9 cellular contexts compared by ENCODE assay signal in genomic region chr9:93118863-93119702, GRCh38. TPM values are rescaled to one million over a fixed set of nuclear protein-coding genes. Genes with fewer than 3 reads are reported as not detected.
DNase-seq lines count a peak whose midpoint lies in the region; ATAC-seq, FAIRE-seq and TF ChIP-seq lines count a peak whose summit lies in the region.
"Had no signal": no experiment of that assay in that cellular context is flagged by ENCODE, and none has a peak within 500 bp of the region (broad histone marks: within the 10 kb centered on the region; RNA-seq: fewer than 3 reads in every experiment).

No MANE protein-coding gene starts in this region.

- no peaks in the 10 kb centered on the region for H4K20me1 ChIP-seq in HepG2 (ENCODE audit: insufficient read depth, low read length)

- no peak for TF ChIP-seq RAD21 in HepG2 (CRISPR knock-in tag; IDR thresholded peaks at IDR 0.05)

- no TSS peak for BruUV-seq in HepG2 (replicated peaks; lab: Mats Ljungman, UMichigan)

- 0 out of 2 replicates have a peak overlapping the region, but pooled peaks have one; percentile 9 for H3K9ac ChIP-seq in HepG2 (ENCODE audit: insufficient read depth, low read depth, low read length)

- peak overlapping the region in 1 of 2 donors; percentile 13 for H3K4me3 Mint-ChIP-seq in stimulated activated naive B cell treated with anti-CD40 and anti-IgM and Interleukin-4, amounts not matched to agents 10 μg/mL and 1 μg/mL and 100 μg/mL, for 72 hours

- FAIRE-seq in HepG2 (lab: Jason Lieb, UNC) = no peak

- 85 to 91% (median 90%) methylated on average over 12 of the region's 12 CpGs for WGBS in adipose tissue, 3 donors
- WGBS in HepG2 (ENCODE audit: low lambda C conversion rate) = 91% methylated on average over 12 of the region's 12 CpGs

- H3K27ac Mint-ChIP-seq in stimulated activated naive B cell treated with anti-CD40 and anti-IgM and Interleukin-4, amounts not matched to agents 10 μg/mL and 1 μg/mL and 100 μg/mL, for 72 hours = peak overlapping the region; percentile 92

- H3K9me3 ChIP-seq in HEK293 (ENCODE audit: control insufficient read depth, insufficient read depth, low read depth, low read length) (no peaks in the 10 kb centered on the region), HepG2 (ENCODE audit: low read length) (no peaks in the 10 kb centered on the region)

- no peaks in the 10 kb centered on the region for H3K79me2 ChIP-seq in HepG2 (ENCODE audit: insufficient read depth, low read length)

- no peaks in the 10 kb centered on the region for H3K27me3 ChIP-seq in HepG2 (ENCODE audit: control insufficient read depth in 1 of 2, insufficient read depth in 2 of 2, low read length in 2 of 2)

- peaks cover 33 to 47% of the 10 kb centered on the region in 2 donors for H3K4me1 Mint-ChIP-seq in stimulated activated naive B cell treated with anti-CD40 and anti-IgM and Interleukin-4, amounts not matched to agents 10 μg/mL and 1 μg/mL and 100 μg/mL, for 72 hours

- H2AFZ ChIP-seq in HepG2 (ENCODE audit: low read length) = no peak overlapping the region

- in situ Hi-C loops in HepG2 (cut with HindIII; ENCODE audit: extremely low pct_ligation_motif_present, low pct_unique_long_range_greater_than_20kb) = no loop called here

- CTCF ChIA-PET in HEK293 (lab: Yijun Ruan, JAX) (interaction anchor here (0.9 to 4.0 kb wide), 8 partner anchors 9 to 197 kb away, joined by 3 to 43 read pairs (median 4); partner anchors contain the start of gene NINJ1), HepG2 (lab: Yijun Ruan, JAX; ENCODE audit: low intra/inter-chr PET ratio, low total read pairs) (no interaction called here)

- intact Hi-C loops in HepG2 (cut with micrococcal nuclease; ENCODE audit: unreplicated experiment) = no loop called here

- TF ChIP-seq POLR2A in HepG2 (IDR thresholded peaks at IDR 0.05; ENCODE audit: insufficient read depth in 1 of 2, low read depth in 2 of 2, low read length in 2 of 2) = no peak

- POLR2A ChIA-PET in HEK293 (lab: Yijun Ruan, JAX) (interaction anchor here (0.7 to 2.7 kb wide), 6 partner anchors 8 to 334 kb away, joined by 3 to 23 read pairs (median 6); partner anchors contain the start of genes CARD19, FAM120AOS and NINJ1), HepG2 (lab: Yijun Ruan, JAX) (interaction anchor here (1.0 to 13.7 kb wide), 9 partner anchors 7 to 189 kb away, joined by 3 to 195 read pairs (median 9); partner anchors contain the start of genes CARD19 and NINJ1)

- H3K27me3 Mint-ChIP-seq in stimulated activated naive B cell treated with anti-CD40 and anti-IgM and Interleukin-4, amounts not matched to agents 10 μg/mL and 1 μg/mL and 100 μg/mL, for 72 hours = no peaks in the 10 kb centered on the region

- H3K36me3 Mint-ChIP-seq in stimulated activated naive B cell treated with anti-CD40 and anti-IgM and Interleukin-4, amounts not matched to agents 10 μg/mL and 1 μg/mL and 100 μg/mL, for 72 hours = peaks cover 45 to 52% of the 10 kb centered on the region in 2 donors

- no peak for TF ChIP-seq CTCF in HEK293 (tag by site-specific recombination; IDR thresholded peaks at IDR 0.05)
- TF ChIP-seq CTCF in HepG2 (CRISPR knock-in tag; IDR thresholded peaks at IDR 0.05) = no peak

- no peak for TF ChIP-seq EP300 in HepG2 (IDR thresholded peaks at IDR 0.05; ENCODE audit: low read depth in 2 of 2, low read length in 2 of 2)
- no peak for TF ChIP-seq EP300 in HepG2 (CRISPR knock-in tag; IDR thresholded peaks at IDR 0.05; ENCODE audit: borderline replicate concordance)

- H3K4me1 ChIP-seq in HEK293 (ENCODE audit: control insufficient read depth, insufficient read depth, low read length) (peaks cover 3% of the 10 kb centered on the region; the same call in 1 of the 2 replicates), HepG2 (ENCODE audit: insufficient read depth, low read length) (peaks cover 48% of the 10 kb centered on the region)

- H3K4me3 ChIP-seq in HEK293 (ENCODE audit: low read depth, low read length) (no peak overlapping the region), HepG2 (replicated peaks in 1 of 3; ENCODE audit: insufficient read depth in 1 of 3, low read depth in 2 of 3, low read length in 3 of 3) (peak overlapping the region in 1 of 3 experiments; percentile 53; a peak in 1 of 6 replicates)

- peak overlapping the region; percentile 50 for H3K4me2 ChIP-seq in HepG2 (ENCODE audit: low read depth, low read length)

- peaks cover 0 to 21% of the 10 kb centered on the region in 2 experiments; a peak in 1 of 3 replicates for H3K36me3 ChIP-seq in HEK293 (ENCODE audit: control insufficient read depth in 2 of 2, insufficient read depth in 1 of 2, low read length in 2 of 2)
- peaks cover 14 to 24% of the 10 kb centered on the region in 2 experiments; a peak in 4 of 5 replicates for H3K36me3 ChIP-seq in HepG2 (replicated peaks in 1 of 2; ENCODE audit: control insufficient read depth in 1 of 2, insufficient read depth in 2 of 2, low read length in 2 of 2)

- DNase-seq in HepG2 (ENCODE audit: low spot score) (no peak), NCI-H2171 treated with DMSO at 0.1 percent for 48 hours (lab: John Stamatoyannopoulos, UW) (no peak), NK-92 (lab: John Stamatoyannopoulos, UW; ENCODE audit: unreplicated experiment) (no peak), activated gamma-delta T cell treated with Interleukin-2 at 50 U/mL for 16 hours (no peak), cortex of kidney (lab: John Stamatoyannopoulos, UW) (no peak)
- no peak for DNase-seq in stimulated activated naive B cell treated with anti-CD40 and anti-IgM and Interleukin-4, amounts not matched to agents 10 μg/mL and 1 μg/mL and 100 μg/mL, for 72 hours
- DNase-seq: effector memory CD4-positive, alpha-beta T cell had no signal

- no peak overlapping the region for H3K27ac ChIP-seq in HEK293 (ENCODE audit: extremely low read depth, low read depth, low read length)
- peak overlapping the region; percentile 69 for H3K27ac ChIP-seq in adipose tissue (ENCODE audit: low read depth, low read length)
- peak overlapping the region; percentile 52 for H3K27ac ChIP-seq in HepG2 (ENCODE audit: extremely low read length, insufficient read depth, low read length)

- ATAC-seq in HepG2 = peak; percentile 2; the same call in 2 of the 3 replicates
- no peak for ATAC-seq in stimulated activated naive B cell treated with anti-CD40 and anti-IgM and Interleukin-4, amounts not matched to agents 10 μg/mL and 1 μg/mL and 100 μg/mL, for 72 hours (replicated peaks)

- H3K9me3 Mint-ChIP-seq in stimulated activated naive B cell treated with anti-CD40 and anti-IgM and Interleukin-4, amounts not matched to agents 10 μg/mL and 1 μg/mL and 100 μg/mL, for 72 hours = no peaks in the 10 kb centered on the region

TF ChIP-seq in HEK293, 187 proteins besides CTCF, POLR2A, EP300 and RAD21 (continues in another document):
- no peak for TF ChIP-seq SP3 (tag by site-specific recombination; IDR thresholded peaks at IDR 0.05)

RNA-seq across cellular contexts. Expression of gene NINJ1, which starts 15.0 kb away (rescaled TPM):
- polyA plus RNA-seq in adipose tissue (100 to 1,000 TPM in 1 of 3 donors, 10 to 100 TPM in 2; 22.3 to 100 (median 82.1) TPM), HepG2 (2011; rRNA removed) (81.2 and 109 TPM in 2 replicates)
- 77.1 and 92.1 TPM in 2 replicates for total RNA-seq in HepG2 (2016; rRNA removed; fragmentation: Illumina TruSeq; extraction: Trizol)
- total RNA-seq in HepG2 (2016; cell fraction: cytosol; rRNA removed; fragmentation: Illumina TruSeq; extraction: Trizol; ENCODE audit: low read depth) = 104 and 127 TPM in 2 replicates
- total RNA-seq in HepG2 (2016; cell fraction: insoluble cytoplasmic fraction; rRNA removed; fragmentation: Illumina TruSeq; extraction: Trizol) = 66.8 and 94.8 TPM in 2 replicates
- total RNA-seq in HepG2 (2016; cell fraction: membrane; rRNA removed; fragmentation: Illumina TruSeq; extraction: Trizol) = 149 and 180 TPM in 2 replicates
- 48.9 and 58.7 TPM in 2 replicates for total RNA-seq in HepG2 (2016; cell fraction: nucleus; rRNA removed; fragmentation: Illumina TruSeq; extraction: Trizol)
- polyA plus RNA-seq in HepG2 (2011; cell fraction: cytosol; rRNA removed) = 83.2 and 110 TPM in 2 replicates
- 62.3 and 83.6 TPM in 2 replicates for polyA plus RNA-seq in HepG2 (2011; cell fraction: nucleus; rRNA removed)
- 77.3 and 145 TPM in 2 replicates for polyA plus RNA-seq in HepG2 (2012)
- polyA plus RNA-seq in HepG2 (2016; cell fraction: cytosol; fragmentation: Illumina TruSeq; extraction: Trizol; ENCODE audit: low read depth) = 196 and 226 TPM in 2 replicates
- 104 and 130 TPM in 2 replicates for polyA plus RNA-seq in HepG2 (2016; cell fraction: insoluble cytoplasmic fraction; fragmentation: Illumina TruSeq; extraction: Trizol; ENCODE audit: low read depth)
- polyA plus RNA-seq in HepG2 (2016; cell fraction: membrane; fragmentation: Illumina TruSeq; extraction: Trizol; ENCODE audit: low read depth) = 235 and 242 TPM in 2 replicates
- polyA plus RNA-seq in HepG2 (2016; cell fraction: nucleus; fragmentation: Illumina TruSeq; extraction: Trizol; ENCODE audit: insufficient read depth, low read depth) = 122 and 127 TPM in 2 replicates
- 22.5 and 101 TPM in 2 replicates for polyA minus RNA-seq in HepG2 (2011; rRNA and poly(A)+ RNA removed; ENCODE audit: low replicate concordance)
- polyA minus RNA-seq in HepG2 (2011; cell fraction: cytosol; rRNA and poly(A)+ RNA removed) = 26.1 and 26.7 TPM in 2 replicates
- 17.8 and 21.8 TPM in 2 replicates for polyA minus RNA-seq in HepG2 (2011; cell fraction: nucleus; rRNA and poly(A)+ RNA removed)

RNA-seq across cellular contexts. Expression of gene CARD19, which starts 23.1 kb away (rescaled TPM):
- polyA plus RNA-seq in adipose tissue = 10 to 100 TPM; 12.5 to 43.7 (median 26.3) TPM
- total RNA-seq in HepG2 (2016; rRNA removed; fragmentation: Illumina TruSeq; extraction: Trizol) = 15.2 and 18.4 TPM in 2 replicates
- total RNA-seq in HepG2 (2016; cell fraction: cytosol; rRNA removed; fragmentation: Illumina TruSeq; extraction: Trizol; ENCODE audit: low read depth) = 15.8 and 20.2 TPM in 2 replicates
- total RNA-seq in HepG2 (2016; cell fraction: insoluble cytoplasmic fraction; rRNA removed; fragmentation: Illumina TruSeq; extraction: Trizol) = 18.6 and 20.5 TPM in 2 replicates
- total RNA-seq in HepG2 (2016; cell fraction: membrane; rRNA removed; fragmentation: Illumina TruSeq; extraction: Trizol) = 17.3 and 29.5 TPM in 2 replicates
- 8.3 and 12.2 TPM in 2 replicates for total RNA-seq in HepG2 (2016; cell fraction: nucleus; rRNA removed; fragmentation: Illumina TruSeq; extraction: Trizol)
- 47.2 and 62.0 TPM in 2 replicates for polyA plus RNA-seq in HepG2 (2011; rRNA removed)
- polyA plus RNA-seq in HepG2 (2011; cell fraction: cytosol; rRNA removed) = 33.8 and 73.1 TPM in 2 replicates
- 101 and 106 TPM in 2 replicates for polyA plus RNA-seq in HepG2 (2011; cell fraction: nucleus; rRNA removed)
- 14.6 TPM in 2 replicates for polyA plus RNA-seq in HepG2 (2012)
- 16.0 and 27.0 TPM in 2 replicates for polyA plus RNA-seq in HepG2 (2016; cell fraction: cytosol; fragmentation: Illumina TruSeq; extraction: Trizol; ENCODE audit: low read depth)
- polyA plus RNA-seq in HepG2 (2016; cell fraction: insoluble cytoplasmic fraction; fragmentation: Illumina TruSeq; extraction: Trizol; ENCODE audit: low read depth) = 14.7 and 18.5 TPM in 2 replicates
- polyA plus RNA-seq in HepG2 (2016; cell fraction: membrane; fragmentation: Illumina TruSeq; extraction: Trizol; ENCODE audit: low read depth) = 13.4 and 18.5 TPM in 2 replicates
- 25.1 and 25.9 TPM in 2 replicates for polyA plus RNA-seq in HepG2 (2016; cell fraction: nucleus; fragmentation: Illumina TruSeq; extraction: Trizol; ENCODE audit: insufficient read depth, low read depth)
- polyA minus RNA-seq in HepG2 (2011; rRNA and poly(A)+ RNA removed; ENCODE audit: low replicate concordance) = 11.5 and 28.1 TPM in 2 replicates
- 14.0 and 17.6 TPM in 2 replicates for polyA minus RNA-seq in HepG2 (2011; cell fraction: cytosol; rRNA and poly(A)+ RNA removed)
- polyA minus RNA-seq in HepG2 (2011; cell fraction: nucleus; rRNA and poly(A)+ RNA removed) = 11.3 and 12.8 TPM in 2 replicates

Comparison
In these comparisons a context has a peak if more than half of its experiments do, and no peak if none do; other contexts are left out.
1. Of the 63 proteins assayed by ChIP-seq in both HepG2 and HEK293: peak only in HepG2: ZFP41; only in HEK293: none; in both: none; in neither: 62.